In the genomic region with DNA sequence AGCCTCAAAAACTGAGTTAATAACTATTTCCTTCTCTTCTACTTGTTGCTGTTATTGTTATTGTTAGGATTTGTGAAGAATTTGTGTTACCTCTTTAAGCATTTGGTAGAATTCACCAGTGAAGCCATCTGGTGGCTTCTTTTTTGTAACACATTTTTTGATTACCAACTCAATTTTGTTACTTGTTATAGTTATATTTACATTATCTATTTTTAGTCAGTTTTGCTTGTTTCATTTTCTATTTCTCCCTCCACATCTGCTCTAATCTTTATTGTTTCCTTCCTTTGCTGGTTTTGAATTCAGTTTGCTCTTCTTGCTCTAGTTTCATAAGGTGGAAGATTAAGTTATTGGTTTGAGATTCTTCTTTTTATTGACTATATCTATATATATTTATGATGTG, we compare ENCODE assay signal across 13 cellular contexts. TPM values are rescaled to one million over a fixed set of nuclear protein-coding genes. Genes with fewer than 3 reads are reported as not detected.
DNase-seq lines count a peak whose midpoint lies in the region; ATAC-seq and TF ChIP-seq lines count a peak whose summit lies in the region.
"Had no signal": no experiment of that assay in that cellular context is flagged by ENCODE, and none has a peak within 500 bp of the region (broad histone marks: within the 10 kb centered on the region; RNA-seq: fewer than 3 reads in every experiment).

No MANE protein-coding gene starts in this region.

- H3K27ac ChIP-seq in spleen (peak overlapping the region in 7 of 8 donors; percentile 27 to 79 (median 71)), right cardiac atrium (ENCODE audit: low read length) (no peak overlapping the region)
- H3K27ac ChIP-seq: esophagus squamous epithelium had no signal

- TF ChIP-seq CTCF in spleen (IDR thresholded peaks at IDR 0.05 in 8 of 11, conservative IDR thresholded peaks at IDR 0.05 in 3 of 11), result no peak

- H3K27me3 ChIP-seq in spleen (replicated peaks in 1 of 7), result no peaks in the 10 kb centered on the region
- H3K27me3 ChIP-seq in right cardiac atrium (ENCODE audit: control insufficient read depth, insufficient read depth), result no peaks in the 10 kb centered on the region
- H3K27me3 ChIP-seq: esophagus squamous epithelium had no signal

- DNase-seq in activated T-cell treated with anti-CD3 and anti-CD28 coated beads, Interleukin-2, amount 50 U/mL, for 72 hours, result no peak
- no peak for DNase-seq in activated T-cell treated with anti-CD3 and anti-CD28 coated beads, Interleukin-2, amount 50 U/mL, for 48 hours
- no peak for DNase-seq in activated CD4-positive, alpha-beta memory T cell treated with anti-CD3 and anti-CD28 coated beads for 36 hours
- DNase-seq in spleen (no peak), NCI-H345 treated with DMSO at 0.1 percent for 48 hours (lab: John Stamatoyannopoulos, UW; ENCODE audit: unreplicated experiment) (no peak), right cardiac atrium (no peak)
- DNase-seq: esophagus squamous epithelium, SHP77, small intestine had no signal

- H3K4me1 ChIP-seq in spleen (peaks cover 0 to 41% (median 22%) of the 10 kb centered on the region in 6 donors), right cardiac atrium (ENCODE audit: control insufficient read depth, insufficient read depth, low read length) (no peaks in the 10 kb centered on the region)

- no peak for TF ChIP-seq POLR2A in spleen (IDR thresholded peaks at IDR 0.05)

- no peaks in the 10 kb centered on the region for H3K36me3 ChIP-seq in spleen
- H3K36me3 ChIP-seq: esophagus squamous epithelium had no signal

- no peaks in the 10 kb centered on the region for H3K27me3 Mint-ChIP-seq in activated T-cell treated with anti-CD3 and anti-CD28 coated beads, Interleukin-2, amount 50 U/mL, for 72 hours (ENCODE audit: low read depth)
- H3K27me3 Mint-ChIP-seq in activated CD4-positive, alpha-beta memory T cell treated with anti-CD3 and anti-CD28 coated beads for 36 hours, result no peaks in the 10 kb centered on the region

- no peak overlapping the region for H3K27ac Mint-ChIP-seq in activated T-cell treated with anti-CD3 and anti-CD28 coated beads, Interleukin-2, amount 50 U/mL, for 72 hours
- peak overlapping the region; percentile 2 for H3K27ac Mint-ChIP-seq in activated CD4-positive, alpha-beta memory T cell treated with anti-CD3 and anti-CD28 coated beads for 36 hours

- no peak for ATAC-seq in activated T-cell treated with anti-CD3 and anti-CD28 coated beads, Interleukin-2, amount 50 U/mL, for 72 hours (replicated peaks in 1 of 2)
- ATAC-seq in HG03060 (IDR thresholded peaks at IDR 0.05; ENCODE audit: low read depth, unreplicated experiment), result peak; percentile 44
- ATAC-seq in GM19455 (IDR thresholded peaks at IDR 0.05; ENCODE audit: unreplicated experiment), result no peak
- no peak for ATAC-seq in right cardiac atrium

- H3K9me3 Mint-ChIP-seq in activated T-cell treated with anti-CD3 and anti-CD28 coated beads, Interleukin-2, amount 50 U/mL, for 72 hours, result no peaks in the 10 kb centered on the region
- no peaks in the 10 kb centered on the region for H3K9me3 Mint-ChIP-seq in activated CD4-positive, alpha-beta memory T cell treated with anti-CD3 and anti-CD28 coated beads for 36 hours

- H3K4me3 ChIP-seq in spleen, result peak overlapping the region in 1 of 8 donors; percentile 19
- H3K4me3 ChIP-seq in right cardiac atrium (ENCODE audit: low read length), result no peak overlapping the region
- H3K4me3 ChIP-seq: esophagus squamous epithelium had no signal

- POLR2A ChIA-PET in activated CD4-positive, alpha-beta memory T cell treated with anti-CD3 and anti-CD28 coated beads for 36 hours (lab: Charles Lee), result no interaction called here

- H3K4me3 Mint-ChIP-seq in activated T-cell treated with anti-CD3 and anti-CD28 coated beads, Interleukin-2, amount 50 U/mL, for 72 hours, result peak overlapping the region; percentile 10 to 67
- peak overlapping the region; percentile 6 for H3K4me3 Mint-ChIP-seq in activated CD4-positive, alpha-beta memory T cell treated with anti-CD3 and anti-CD28 coated beads for 36 hours

- intact Hi-C loops in activated CD4-positive, alpha-beta memory T cell treated with anti-CD3 and anti-CD28 coated beads for 36 hours (cut with micrococcal nuclease), result loop anchor here (2.0 to 5.0 kb wide), 2 partner anchors 35 to 161 kb away; partner anchors contain the start of gene CD200
- intact Hi-C loops in spleen (cut with DNase I; ENCODE audit: low total_unique reads) (loop anchor here (10.0 kb wide), 1 partner anchor 237 kb away; no protein-coding TSS in a partner anchor), right cardiac atrium (cut with DNase I) (loop anchor here in 2 of 4 donors (10.0 kb wide), 1 partner anchor 227 kb away; no protein-coding TSS in a partner anchor)

- H3K36me3 Mint-ChIP-seq in activated T-cell treated with anti-CD3 and anti-CD28 coated beads, Interleukin-2, amount 50 U/mL, for 72 hours (ENCODE audit: insufficient read depth in 2 of 2), result no peaks in the 10 kb centered on the region
- no peaks in the 10 kb centered on the region for H3K36me3 Mint-ChIP-seq in activated CD4-positive, alpha-beta memory T cell treated with anti-CD3 and anti-CD28 coated beads for 36 hours

- H3K4me1 Mint-ChIP-seq in activated T-cell treated with anti-CD3 and anti-CD28 coated beads, Interleukin-2, amount 50 U/mL, for 72 hours (ENCODE audit: low read depth), result peaks cover 27% of the 10 kb centered on the region
- H3K4me1 Mint-ChIP-seq in activated CD4-positive, alpha-beta memory T cell treated with anti-CD3 and anti-CD28 coated beads for 36 hours (ENCODE audit: low read depth), result peaks cover 26% of the 10 kb centered on the region

- CTCF ChIA-PET in activated CD4-positive, alpha-beta memory T cell treated with anti-CD3 and anti-CD28 coated beads for 36 hours (lab: Charles Lee), result interaction anchor here (1.5 kb wide), 1 partner anchor 186 kb away, joined by 5 read pairs; no protein-coding TSS in a partner anchor

- H3K9me3 ChIP-seq in spleen, result no peaks in the 10 kb centered on the region
- H3K9me3 ChIP-seq in right cardiac atrium (ENCODE audit: control insufficient read depth, low read length), result no peaks in the 10 kb centered on the region
- H3K9me3 ChIP-seq: esophagus squamous epithelium had no signal

RNA-seq across cellular contexts. Expression of gene SLC9C1, which starts 3.7 kb away (rescaled TPM):
- total RNA-seq in activated T-cell treated with anti-CD3 and anti-CD28 coated beads, Interleukin-2, amount 50 U/mL, for 72 hours, result not detected
- total RNA-seq in activated CD4-positive, alpha-beta memory T cell treated with anti-CD3 and anti-CD28 coated beads for 36 hours, result not detected
- under 1 TPM in 1 of 7 donors, not detected in 6; 0.18 TPM for total RNA-seq in spleen
- polyA plus RNA-seq in spleen, result under 1 TPM in 1 of 3 donors, not detected in 2; 0.05 TPM
- total RNA-seq in right cardiac atrium, result under 1 TPM; 0.15 to 0.69 (median 0.41) TPM
- polyA plus RNA-seq in right cardiac atrium, result 0.14 TPM
- total RNA-seq: bronchial epithelial cell, esophagus squamous epithelium had no signal
- polyA plus RNA-seq: neural cell had no signal

RNA-seq across cellular contexts. Expression of gene CD200, which starts 35.2 kb away (rescaled TPM):
- 10 to 100 TPM; 23.5 to 27.4 TPM for total RNA-seq in activated T-cell treated with anti-CD3 and anti-CD28 coated beads, Interleukin-2, amount 50 U/mL, for 72 hours
- 10 to 100 TPM; 34.2 to 34.5 TPM for total RNA-seq in activated CD4-positive, alpha-beta memory T cell treated with anti-CD3 and anti-CD28 coated beads for 36 hours
- 1 to 10 TPM; 4.8 to 9.3 (median 6.9) TPM for total RNA-seq in spleen
- 10 to 100 TPM in 1 of 3 donors, 1 to 10 TPM in 2; 4.3 to 13.1 (median 4.5) TPM for polyA plus RNA-seq in spleen
- total RNA-seq in right cardiac atrium, result 1 to 10 TPM; 2.8 to 4.5 (median 3.6) TPM
- 4.0 TPM for polyA plus RNA-seq in right cardiac atrium
